8 cellular contexts compared by ENCODE assay signal in genomic region chr19:39843919-39844793, GRCh38. TPM values are rescaled to one million over a fixed set of nuclear protein-coding genes. Genes with fewer than 3 reads are reported as not detected.
A peak's percentile ranks its signal among the peaks of the same experiment; 100 is the strongest.
DNase-seq lines count a peak whose midpoint lies in the region; ATAC-seq, FAIRE-seq and TF ChIP-seq lines count a peak whose summit lies in the region.

No MANE protein-coding gene starts in this region.

- TF ChIP-seq RAD21 in A549 (conservative IDR thresholded peaks at IDR 0.05 in 1 of 2, IDR thresholded peaks at IDR 0.05 in 1 of 2) = peak; percentile 65 to 67

- H3K4me2 ChIP-seq in A549 = peak overlapping the region; percentile 87

- POLR2A ChIA-PET in A549 (lab: Yijun Ruan, JAX) = interaction anchor here (0.7 to 6.4 kb wide), 5 partner anchors 10 to 504 kb away, joined by 5 to 97 read pairs (median 10); partner anchors contain the start of genes C19orf47, DYRK1B, PLD3 and PSMC4
- POLR2A ChIA-PET in activated CD4-positive, alpha-beta memory T cell treated with anti-CD3 and anti-CD28 coated beads, Interleukin-2, amount 10 ng/mL, durations not matched to agents 7 days and 5 days (lab: Charles Lee) = interaction anchor here (0.7 to 5.8 kb wide), 7 partner anchors 9 to 408 kb away, joined by 3 to 62 read pairs (median 5); partner anchors contain the start of genes DYRK1B, PSMC4 and RPS16

- H3K4me1 Mint-ChIP-seq in activated CD4-positive, alpha-beta memory T cell treated with anti-CD3 and anti-CD28 coated beads, Interleukin-2, amount 10 ng/mL, durations not matched to agents 7 days and 5 days = peaks cover 51% of the 10 kb centered on the region
- H3K4me1 Mint-ChIP-seq in stimulated activated memory B cell treated with anti-CD40 and anti-IgM and Interleukin-4, amounts not matched to agents 10 μg/mL and 1 μg/mL and 100 μg/mL, for 72 hours = peaks cover 56% of the 10 kb centered on the region

- peak; percentile 99 for FAIRE-seq in A549 (lab: Jason Lieb, UNC)

- no peak for TF ChIP-seq POLR2A in A549 (IDR thresholded peaks at IDR 0.05; ENCODE audit: low read length)

- H3K4me3 ChIP-seq in A549 = peak overlapping the region; percentile 86
- no peak overlapping the region for H3K4me3 ChIP-seq in right atrium auricular region

- H3K9me3 Mint-ChIP-seq in activated CD4-positive, alpha-beta memory T cell treated with anti-CD3 and anti-CD28 coated beads, Interleukin-2, amount 10 ng/mL, durations not matched to agents 7 days and 5 days = no peaks in the 10 kb centered on the region
- H3K9me3 Mint-ChIP-seq in stimulated activated memory B cell treated with anti-CD40 and anti-IgM and Interleukin-4, amounts not matched to agents 10 μg/mL and 1 μg/mL and 100 μg/mL, for 72 hours = no peaks in the 10 kb centered on the region

- 57% methylated on average over 4 of the region's 4 CpGs for WGBS in A549 (ENCODE audit: missing lambda C conversion rate)

- H3K27ac Mint-ChIP-seq in activated CD4-positive, alpha-beta memory T cell treated with anti-CD3 and anti-CD28 coated beads, Interleukin-2, amount 10 ng/mL, durations not matched to agents 7 days and 5 days = peak overlapping the region; percentile 87
- peak overlapping the region; percentile 94 for H3K27ac Mint-ChIP-seq in stimulated activated memory B cell treated with anti-CD40 and anti-IgM and Interleukin-4, amounts not matched to agents 10 μg/mL and 1 μg/mL and 100 μg/mL, for 72 hours

- peak overlapping the region; percentile 88 for H3K4me3 Mint-ChIP-seq in activated CD4-positive, alpha-beta memory T cell treated with anti-CD3 and anti-CD28 coated beads, Interleukin-2, amount 10 ng/mL, durations not matched to agents 7 days and 5 days
- peak overlapping the region; percentile 88 for H3K4me3 Mint-ChIP-seq in stimulated activated memory B cell treated with anti-CD40 and anti-IgM and Interleukin-4, amounts not matched to agents 10 μg/mL and 1 μg/mL and 100 μg/mL, for 72 hours

- CTCF ChIA-PET in A549 (lab: Yijun Ruan, JAX) = interaction anchor here (0.7 to 11.1 kb wide), 63 partner anchors 8 to 851 kb away, joined by 3 to 137 read pairs (median 5); partner anchors contain the start of genes DYRK1B, PSMC4, SYCN and ZNF546
- CTCF ChIA-PET in activated CD4-positive, alpha-beta memory T cell treated with anti-CD3 and anti-CD28 coated beads, Interleukin-2, amount 10 ng/mL, durations not matched to agents 7 days and 5 days (lab: Charles Lee) = interaction anchor here (0.6 to 7.6 kb wide), 33 partner anchors 8 to 946 kb away, joined by 3 to 114 read pairs (median 5); partner anchors contain the start of genes DYRK1B, PSMC4 and ZNF546

- TF ChIP-seq EP300 in A549 (IDR thresholded peaks at IDR 0.05) = no peak

- no peaks in the 10 kb centered on the region for H3K27me3 Mint-ChIP-seq in activated CD4-positive, alpha-beta memory T cell treated with anti-CD3 and anti-CD28 coated beads, Interleukin-2, amount 10 ng/mL, durations not matched to agents 7 days and 5 days
- H3K27me3 Mint-ChIP-seq in stimulated activated memory B cell treated with anti-CD40 and anti-IgM and Interleukin-4, amounts not matched to agents 10 μg/mL and 1 μg/mL and 100 μg/mL, for 72 hours = no peaks in the 10 kb centered on the region

- peak overlapping the region in 1 of 2 experiments; percentile 87; a peak in 3 of 6 replicates for H3K27ac ChIP-seq in A549
- H3K27ac ChIP-seq in right atrium auricular region = no peak overlapping the region

- peaks cover 11% of the 10 kb centered on the region for H3K36me3 ChIP-seq in right atrium auricular region

- peak; percentile 81 for TF ChIP-seq CTCF in A549 (IDR thresholded peaks at IDR 0.05)
- peak; percentile 42 to 69 for TF ChIP-seq CTCF in right atrium auricular region (IDR thresholded peaks at IDR 0.05)

- H3K9me3 ChIP-seq in A549 (no peaks in the 10 kb centered on the region), right atrium auricular region (no peaks in the 10 kb centered on the region)

- DNase-seq in A549 (ENCODE audit: low read depth in 1 of 2, low spot score in 1 of 2) = peak; percentile 79 to 89
- peak; percentile 34 for DNase-seq in DMS79 treated with DMSO at 0.1 percent for 48 hours (lab: John Stamatoyannopoulos, UW)
- DNase-seq in NCI-H146 (lab: John Stamatoyannopoulos, UW) = peak; percentile 41
- no peak for DNase-seq in activated CD4-positive, alpha-beta memory T cell treated with anti-CD3 and anti-CD28 coated beads, Interleukin-2, amount 10 ng/mL, durations not matched to agents 7 days and 5 days
- no peak for DNase-seq in right atrium auricular region (ENCODE audit: low spot score)

- no peaks in the 10 kb centered on the region for H3K27me3 ChIP-seq in right atrium auricular region

- peaks cover 36% of the 10 kb centered on the region for H3K4me1 ChIP-seq in A549
- H3K4me1 ChIP-seq in right atrium auricular region = peaks cover 0 to 33% of the 10 kb centered on the region in 2 donors

- ATAC-seq in A549 (0 out of 6 replicates have a peak, but pooled peaks of 1 of the 2 experiments have one; percentile 15), GM18873 (IDR thresholded peaks at IDR 0.05; ENCODE audit: low FRiP score, unreplicated experiment) (no peak), GM18868 (IDR thresholded peaks at IDR 0.05; ENCODE audit: unreplicated experiment) (no peak)
- ATAC-seq in stimulated activated memory B cell treated with anti-CD40 and anti-IgM and Interleukin-4, amounts not matched to agents 10 μg/mL and 1 μg/mL and 100 μg/mL, for 72 hours = no peak

- H3K36me3 Mint-ChIP-seq in activated CD4-positive, alpha-beta memory T cell treated with anti-CD3 and anti-CD28 coated beads, Interleukin-2, amount 10 ng/mL, durations not matched to agents 7 days and 5 days (ENCODE audit: low read depth) = peaks cover 10% of the 10 kb centered on the region
- peaks cover 24% of the 10 kb centered on the region for H3K36me3 Mint-ChIP-seq in stimulated activated memory B cell treated with anti-CD40 and anti-IgM and Interleukin-4, amounts not matched to agents 10 μg/mL and 1 μg/mL and 100 μg/mL, for 72 hours

TF ChIP-seq in A549, 52 proteins besides CTCF, POLR2A, EP300 and RAD21:
- TF ChIP-seq HOXB13 (CRISPR knock-in tag; IDR thresholded peaks at IDR 0.05; ENCODE audit: low read depth) (no peak), MAFK (IDR thresholded peaks at IDR 0.05; ENCODE audit: partially characterized antibody) (no peak), ZNF302 (CRISPR knock-in tag; IDR thresholded peaks at IDR 0.05) (no peak), HOXA7 (CRISPR knock-in tag; IDR thresholded peaks at IDR 0.05) (0 out of 2 replicates have a peak, but pooled peaks have one; percentile 9), KDM5A (IDR thresholded peaks at IDR 0.05) (no peak), MYC (IDR thresholded peaks at IDR 0.05; ENCODE audit: borderline replicate concordance, low read length) (no peak), BHLHE40 (IDR thresholded peaks at IDR 0.05; ENCODE audit: low read depth, low read length) (no peak), SMC3 (IDR thresholded peaks at IDR 0.05) (peak; percentile 49; the same call in 2 of the 3 replicates)
- TF ChIP-seq, protein P1, sequence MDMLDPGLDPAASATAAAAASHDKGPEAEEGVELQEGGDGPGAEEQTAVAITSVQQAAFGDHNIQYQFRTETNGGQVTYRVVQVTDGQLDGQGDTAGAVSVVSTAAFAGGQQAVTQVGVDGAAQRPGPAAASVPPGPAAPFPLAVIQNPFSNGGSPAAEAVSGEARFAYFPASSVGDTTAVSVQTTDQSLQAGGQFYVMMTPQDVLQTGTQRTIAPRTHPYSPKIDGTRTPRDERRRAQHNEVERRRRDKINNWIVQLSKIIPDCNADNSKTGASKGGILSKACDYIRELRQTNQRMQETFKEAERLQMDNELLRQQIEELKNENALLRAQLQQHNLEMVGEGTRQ (IDR thresholded peaks at IDR 0.05) = no peak

RNA-seq across cellular contexts. Expression of gene FBL, which starts 2.0 kb away (rescaled TPM):
- polyA plus RNA-seq in A549 (2011; rRNA removed) (716 and 970 TPM in 2 replicates), A549 (2017; fragmentation: RNase III; extraction: RNeasy Plus Mini Kit Qiagen cat#74134 plus additional on column Dnase treatment) (1,011 to 1,141 TPM (median 1,077 TPM) in 3 replicates)
- polyA plus RNA-seq in A549 (2012; cell fraction: cytosol; rRNA removed) = 1,482 and 1,602 TPM in 2 replicates
- 1,051 and 1,057 TPM in 2 replicates for polyA plus RNA-seq in A549 (2012; cell fraction: nucleus; rRNA removed)
- polyA minus RNA-seq in A549 (2011; rRNA and poly(A)+ RNA removed) = 1,036 and 1,137 TPM in 2 replicates
- total RNA-seq in activated CD4-positive, alpha-beta memory T cell treated with anti-CD3 and anti-CD28 coated beads, Interleukin-2, amount 10 ng/mL, durations not matched to agents 7 days and 5 days = 100 to 1,000 TPM; 294 to 302 TPM
- 10 to 100 TPM; 63.7 to 88.5 TPM for total RNA-seq in right atrium auricular region

RNA-seq across cellular contexts. Expression of gene DYRK1B, which starts 10.2 kb away (rescaled TPM):
- polyA plus RNA-seq in A549 (2011; rRNA removed) (13.8 and 17.3 TPM in 2 replicates), A549 (2017; fragmentation: RNase III; extraction: RNeasy Plus Mini Kit Qiagen cat#74134 plus additional on column Dnase treatment) (12.9 to 21.2 TPM (median 18.6 TPM) in 3 replicates)
- polyA plus RNA-seq in A549 (2012; cell fraction: cytosol; rRNA removed) = 10.5 and 14.7 TPM in 2 replicates
- polyA plus RNA-seq in A549 (2012; cell fraction: nucleus; rRNA removed) = 43.9 and 45.3 TPM in 2 replicates
- 37.2 and 47.0 TPM in 2 replicates for polyA minus RNA-seq in A549 (2011; rRNA and poly(A)+ RNA removed)
- total RNA-seq in activated CD4-positive, alpha-beta memory T cell treated with anti-CD3 and anti-CD28 coated beads, Interleukin-2, amount 10 ng/mL, durations not matched to agents 7 days and 5 days = 10 to 100 TPM; 13.8 to 14.2 TPM
- 10 to 100 TPM; 11.1 to 14.5 TPM for total RNA-seq in right atrium auricular region

Comparison
In these comparisons a context has a peak if more than half of its experiments do, and no peak if none do; other contexts are left out.
1. DNase-seq: peak in A549 (2 of 2), DMS79 treated with DMSO at 0.1 percent for 48 hours (single experiment) and NCI-H146 (single experiment); none in activated CD4-positive, alpha-beta memory T cell treated with anti-CD3 and anti-CD28 coated beads, Interleukin-2, amount 10 ng/mL, durations not matched to agents 7 days and 5 days (single experiment) and right atrium auricular region (single experiment).